ENCODE assay signal across 1 cellular context in the genomic region with DNA sequence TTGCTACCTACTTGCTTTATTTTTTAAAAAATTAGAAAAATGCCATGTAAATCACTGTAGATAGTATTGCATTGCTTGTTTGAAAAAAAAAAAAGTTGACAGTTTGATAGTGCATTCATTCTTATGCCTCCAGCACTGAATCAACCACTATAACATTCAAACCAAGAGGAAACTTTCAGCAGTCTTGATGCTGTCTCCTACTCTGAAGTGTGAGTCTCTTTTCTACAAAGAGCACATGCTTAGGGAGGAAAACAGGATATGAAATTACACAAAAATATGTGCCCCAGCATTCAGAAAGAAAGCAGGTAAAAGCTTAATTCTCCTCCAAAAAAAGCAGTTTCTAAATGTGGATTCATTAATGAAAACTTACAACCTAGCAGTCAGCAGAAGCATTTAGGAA.
TF ChIP-seq lines count a peak whose summit lies in the region.

No MANE protein-coding gene starts in this region.

TF ChIP-seq in A549, 52 proteins besides CTCF, POLR2A, EP300 and RAD21 (continued from another document):
- TF ChIP-seq HOXB5 (CRISPR knock-in tag; IDR thresholded peaks at IDR 0.05) (no peak), ZSCAN20 (CRISPR knock-in tag; IDR thresholded peaks at IDR 0.05) (no peak), HDAC2 (IDR thresholded peaks at IDR 0.05) (no peak), KDM5A (IDR thresholded peaks at IDR 0.05) (no peak), RNF2 (IDR thresholded peaks at IDR 0.05; ENCODE audit: borderline replicate concordance, low read depth) (no peak), ZFP36 (IDR thresholded peaks at IDR 0.05; ENCODE audit: borderline replicate concordance, partially characterized antibody) (no peak), HOXB13 (CRISPR knock-in tag; IDR thresholded peaks at IDR 0.05; ENCODE audit: low read depth) (no peak)
- TF ChIP-seq, protein P1, sequence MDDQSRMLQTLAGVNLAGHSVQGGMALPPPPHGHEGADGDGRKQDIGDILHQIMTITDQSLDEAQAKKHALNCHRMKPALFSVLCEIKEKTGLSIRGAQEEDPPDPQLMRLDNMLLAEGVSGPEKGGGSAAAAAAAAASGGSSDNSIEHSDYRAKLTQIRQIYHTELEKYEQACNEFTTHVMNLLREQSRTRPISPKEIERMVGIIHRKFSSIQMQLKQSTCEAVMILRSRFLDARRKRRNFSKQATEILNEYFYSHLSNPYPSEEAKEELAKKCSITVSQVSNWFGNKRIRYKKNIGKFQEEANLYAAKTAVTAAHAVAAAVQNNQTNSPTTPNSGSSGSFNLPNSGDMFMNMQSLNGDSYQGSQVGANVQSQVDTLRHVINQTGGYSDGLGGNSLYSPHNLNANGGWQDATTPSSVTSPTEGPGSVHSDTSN (IDR thresholded peaks at IDR 0.05), result no peak
